8 cellular contexts compared by ENCODE assay signal in genomic region chr20:59042151-59042795, GRCh38. TPM values are rescaled to one million over a fixed set of nuclear protein-coding genes. Genes with fewer than 3 reads are reported as not detected.
DNase-seq lines count a peak whose midpoint lies in the region; ATAC-seq and TF ChIP-seq lines count a peak whose summit lies in the region.

Gene PRELID3B (minus strand): TSS chr20:59042786. CDS start chr20:59042730, 56 bp downstream.

- H2AFZ ChIP-seq in parathyroid adenoma, result peak within 1 kb of the TSS; percentile 85

- H3K79me2 ChIP-seq in parathyroid adenoma, result peaks cover 19% of the 10 kb centered on the region

- no peaks in the 10 kb centered on the region for H3K9me3 Mint-ChIP-seq in activated T-helper 2 cell treated with anti-CD3 and anti-CD28 coated beads, Interferon-gamma antibody, Interleukin-2, Interleukin-4, amounts not matched to agents 10 μg/mL and 5 μg/mL and 100 μg/mL, durations not matched to agents 14 hours and 24 hours and 36 hours

- intact Hi-C loops in activated T-helper 2 cell treated with anti-CD3 and anti-CD28 coated beads, Interferon-gamma antibody, Interleukin-2, Interleukin-4, amounts not matched to agents 10 μg/mL and 5 μg/mL and 100 μg/mL, durations not matched to agents 14 hours and 24 hours and 36 hours (cut with micrococcal nuclease), result loop anchor here (1.0 to 10.0 kb wide), 4 partner anchors 10 to 387 kb away; partner anchors contain the start of genes ATP5F1E, CTSZ, STX16 and ZNF831
- intact Hi-C loops in Right ventricle myocardium inferior (cut with DNase I), result no loop called here

- peaks cover 41% of the 10 kb centered on the region for H3K36me3 Mint-ChIP-seq in activated T-helper 2 cell treated with anti-CD3 and anti-CD28 coated beads, Interferon-gamma antibody, Interleukin-2, Interleukin-4, amounts not matched to agents 10 μg/mL and 5 μg/mL and 100 μg/mL, durations not matched to agents 14 hours and 24 hours and 36 hours (ENCODE audit: low read depth)

- in situ Hi-C loops in KBM-7 (cut with MboI; ENCODE audit: low pct_unique_long_range_greater_than_20kb, low sequenced_read_pairs), result no loop called here

- H3K9me3 ChIP-seq in HUES48 (ENCODE audit: control insufficient read depth, insufficient read depth, low read length) (no peaks in the 10 kb centered on the region), parathyroid adenoma (ENCODE audit: control insufficient read depth, low read length) (no peaks in the 10 kb centered on the region)

- peak within 1 kb of the TSS; percentile 97 for H3K4me3 Mint-ChIP-seq in activated T-helper 2 cell treated with anti-CD3 and anti-CD28 coated beads, Interferon-gamma antibody, Interleukin-2, Interleukin-4, amounts not matched to agents 10 μg/mL and 5 μg/mL and 100 μg/mL, durations not matched to agents 14 hours and 24 hours and 36 hours (ENCODE audit: low read depth)

- H3K4me1 Mint-ChIP-seq in activated T-helper 2 cell treated with anti-CD3 and anti-CD28 coated beads, Interferon-gamma antibody, Interleukin-2, Interleukin-4, amounts not matched to agents 10 μg/mL and 5 μg/mL and 100 μg/mL, durations not matched to agents 14 hours and 24 hours and 36 hours (ENCODE audit: low read depth), result peaks cover 54% of the 10 kb centered on the region

- H3K4me3 ChIP-seq in HUES48 (ENCODE audit: low read depth, low read length), result peak within 1 kb of the TSS; percentile 86
- H3K4me3 ChIP-seq in parathyroid adenoma (ENCODE audit: low read depth, low read length), result peak within 1 kb of the TSS; percentile 73

- H3K27ac ChIP-seq in HUES48 (ENCODE audit: low read depth, low read length) (peak within 1 kb of the TSS; percentile 28), parathyroid adenoma (peak within 1 kb of the TSS; percentile 68)

- H3K27me3 ChIP-seq in HUES48 (ENCODE audit: control insufficient read depth, insufficient read depth, low read length), result no peaks in the 10 kb centered on the region
- H3K27me3 ChIP-seq in parathyroid adenoma (ENCODE audit: control insufficient read depth, insufficient read depth, low read length), result no peaks in the 10 kb centered on the region

- DNase-seq in NCI-H526 (lab: John Stamatoyannopoulos, UW), result peak; percentile 25 to 55
- no peak for DNase-seq in NCI-H526 treated with DMSO at 0.1 percent for 48 hours (lab: John Stamatoyannopoulos, UW)
- DNase-seq in activated T-helper 2 cell treated with anti-CD3 and anti-CD28 coated beads, Interferon-gamma antibody, Interleukin-2, Interleukin-4, amounts not matched to agents 10 μg/mL and 5 μg/mL and 100 μg/mL, durations not matched to agents 14 hours and 24 hours and 36 hours (ENCODE audit: low spot score), result peak; percentile 33
- DNase-seq in Right ventricle myocardium inferior (ENCODE audit: missing footprints), result no peak
- no peak for DNase-seq in KBM-7

- H3K4me1 ChIP-seq in HUES48 (ENCODE audit: control insufficient read depth, insufficient read depth, low read length) (peaks cover 8% of the 10 kb centered on the region; the same call in 1 of the 2 replicates), parathyroid adenoma (peaks cover 2% of the 10 kb centered on the region)

- peak within 1 kb of the TSS; percentile 68 for H3K4me2 ChIP-seq in parathyroid adenoma (ENCODE audit: low read length)

- ATAC-seq in GM21526 (IDR thresholded peaks at IDR 0.05; ENCODE audit: low FRiP score, unreplicated experiment) (peak; percentile 31), Right ventricle myocardium inferior (peak; percentile 38)

- H3K27ac Mint-ChIP-seq in activated T-helper 2 cell treated with anti-CD3 and anti-CD28 coated beads, Interferon-gamma antibody, Interleukin-2, Interleukin-4, amounts not matched to agents 10 μg/mL and 5 μg/mL and 100 μg/mL, durations not matched to agents 14 hours and 24 hours and 36 hours, result peak within 1 kb of the TSS; percentile 95

- no peaks in the 10 kb centered on the region for H3K27me3 Mint-ChIP-seq in activated T-helper 2 cell treated with anti-CD3 and anti-CD28 coated beads, Interferon-gamma antibody, Interleukin-2, Interleukin-4, amounts not matched to agents 10 μg/mL and 5 μg/mL and 100 μg/mL, durations not matched to agents 14 hours and 24 hours and 36 hours (ENCODE audit: low read depth)

- H3K36me3 ChIP-seq in HUES48 (ENCODE audit: control insufficient read depth, insufficient read depth, low read length) (peaks cover 20% of the 10 kb centered on the region), parathyroid adenoma (ENCODE audit: control insufficient read depth, insufficient read depth, low read length) (no peaks in the 10 kb centered on the region)

- H3K9ac ChIP-seq in HUES48 (ENCODE audit: low read depth, low read length) (peak within 1 kb of the TSS; percentile 82), parathyroid adenoma (peak within 1 kb of the TSS; percentile 23)

- no peak for TF ChIP-seq CTCF in parathyroid adenoma (IDR thresholded peaks at IDR 0.05)

RNA-seq across cellular contexts. Expression of gene PRELID3B, which starts in this region (rescaled TPM):
- total RNA-seq in activated T-helper 2 cell treated with anti-CD3 and anti-CD28 coated beads, Interferon-gamma antibody, Interleukin-2, Interleukin-4, amounts not matched to agents 10 μg/mL and 5 μg/mL and 100 μg/mL, durations not matched to agents 14 hours and 24 hours and 36 hours, result 106 and 112 TPM in 2 replicates
- 45.7 TPM for total RNA-seq in Right ventricle myocardium inferior

Comparison
In these comparisons a context has a peak if more than half of its experiments do, and no peak if none do; other contexts are left out.
1. DNase-seq: peak in NCI-H526 (2 of 2) and activated T-helper 2 cell treated with anti-CD3 and anti-CD28 coated beads, Interferon-gamma antibody, Interleukin-2, Interleukin-4, amounts not matched to agents 10 μg/mL and 5 μg/mL and 100 μg/mL, durations not matched to agents 14 hours and 24 hours and 36 hours (single experiment); none in NCI-H526 treated with DMSO at 0.1 percent for 48 hours (single experiment), Right ventricle myocardium inferior (single experiment) and KBM-7 (single experiment).